8 cellular contexts compared by ENCODE assay signal in genomic region chr13:52651880-52652169, GRCh38. TPM values are rescaled to one million over a fixed set of nuclear protein-coding genes. Genes with fewer than 3 reads are reported as not detected.
DNase-seq lines count a peak whose midpoint lies in the region; ATAC-seq and TF ChIP-seq lines count a peak whose summit lies in the region.

No MANE protein-coding gene starts in this region.

- H3K27me3 Mint-ChIP-seq in type B pancreatic cell = no peaks in the 10 kb centered on the region

- H3K27ac Mint-ChIP-seq in type B pancreatic cell = no peak overlapping the region

- H3K4me3 ChIP-seq in H7 (ENCODE audit: insufficient read depth, low read depth, low read length) (peak overlapping the region; percentile 84), fibroblast of mammary gland (ENCODE audit: control insufficient read depth, low read depth, low read length) (peak overlapping the region; percentile 93)

- TF ChIP-seq CTCF in GM10266 (IDR thresholded peaks at IDR 0.05; ENCODE audit: control insufficient read depth, insufficient read depth, low read depth, missing control alignments) (no peak), fibroblast of mammary gland (conservative IDR thresholded peaks at IDR 0.05; ENCODE audit: control insufficient read depth, insufficient read depth, low read depth, low read length) (no peak), type B pancreatic cell (conservative IDR thresholded peaks at IDR 0.05) (no peak)

- DNase-seq in GM10266 (ENCODE audit: extremely low spot score) (peak; percentile 9), H7 (no peak), NCI-H69 (lab: John Stamatoyannopoulos, UW) (peak; percentile 86), fibroblast of mammary gland (ENCODE audit: low read depth) (no peak), sciatic nerve (ENCODE audit: low spot score) (no peak), islet precursor cell (no peak), type B pancreatic cell (ENCODE audit: extremely low spot score, unreplicated experiment) (no peak)
- DNase-seq in stimulated activated CD4-positive, alpha-beta T cell treated with anti-CD3 and anti-CD28 coated beads, Interleukin-2, amount 100 ng/mL, for 24 hours = no peak

- H3K4me1 Mint-ChIP-seq in type B pancreatic cell (ENCODE audit: unreplicated experiment) = peaks cover 20% of the 10 kb centered on the region

- intact Hi-C loops in sciatic nerve (cut with DNase I) = no loop called here

- H3K36me3 ChIP-seq in H7 (replicated peaks; ENCODE audit: control insufficient read depth, insufficient read depth, low read length) = no peaks in the 10 kb centered on the region; the same call in 1 of the 2 replicates

- no peaks in the 10 kb centered on the region for H3K9me3 Mint-ChIP-seq in type B pancreatic cell

- H3K36me3 Mint-ChIP-seq in type B pancreatic cell = peaks cover 14% of the 10 kb centered on the region

- peak; percentile 51 for ATAC-seq in sciatic nerve

- no peaks in the 10 kb centered on the region for H3K27me3 ChIP-seq in H7 (ENCODE audit: control insufficient read depth, insufficient read depth, low read length)

- H3K4me3 Mint-ChIP-seq in type B pancreatic cell = no peak overlapping the region

RNA-seq across cellular contexts. Expression of gene SUGT1, which starts 0.8 kb away (rescaled TPM):
- 39.9 and 47.7 TPM in 2 replicates for total RNA-seq in H7 (2014; rRNA removed; shearing (Covaris generic))
- total RNA-seq in sciatic nerve (62.3 TPM), type B pancreatic cell (ENCODE audit: low replicate concordance) (45.9 and 56.8 TPM in 2 replicates)

RNA-seq across cellular contexts. Expression of gene HNRNPA1L2, which starts 9.6 kb away (rescaled TPM):
- total RNA-seq in H7 (2014; rRNA removed; shearing (Covaris generic)) = 1.7 TPM in 2 replicates
- total RNA-seq in sciatic nerve (8.8 TPM), type B pancreatic cell (ENCODE audit: low replicate concordance) (4.9 and 11.6 TPM in 2 replicates)

Comparison
In these comparisons a context has a peak if more than half of its experiments do, and no peak if none do; other contexts are left out.
1. DNase-seq: peak in GM10266 (single experiment) and NCI-H69 (single experiment); none in H7 (single experiment), fibroblast of mammary gland (single experiment), sciatic nerve (single experiment), stimulated activated CD4-positive, alpha-beta T cell treated with anti-CD3 and anti-CD28 coated beads, Interleukin-2, amount 100 ng/mL, for 24 hours (0 of 2), islet precursor cell (single experiment) and type B pancreatic cell (single experiment).